16 cellular contexts compared by ENCODE assay signal in genomic region chr10:49600781-49601400, GRCh38. TPM values are rescaled to one million over a fixed set of nuclear protein-coding genes. Genes with fewer than 3 reads are reported as not detected.
DNase-seq lines count a peak whose midpoint lies in the region; ATAC-seq, FAIRE-seq and TF ChIP-seq lines count a peak whose summit lies in the region.
"Had no signal": no experiment of that assay in that cellular context is flagged by ENCODE, and none has a peak within 500 bp of the region (broad histone marks: within the 10 kb centered on the region; RNA-seq: fewer than 3 reads in every experiment).

No MANE protein-coding gene starts in this region.

- H4K20me1 ChIP-seq in osteoblast (ENCODE audit: insufficient read depth, low read length), result no peaks in the 10 kb centered on the region

- H3K9me3 ChIP-seq in Caco-2, result no peaks in the 10 kb centered on the region
- no peaks in the 10 kb centered on the region for H3K9me3 ChIP-seq in osteoblast (ENCODE audit: low read depth, low read length)
- H3K9me3 ChIP-seq: BLaER1 treated with 17β-estradiol and CSF1 and Interleukin-3, amounts not matched to agents 10 nM and 100 nM had no signal

- CTCF ChIA-PET in Caco-2 (lab: Charles Lee), result no interaction called here
- CTCF ChIA-PET in RWPE1 (lab: Yijun Ruan, JAX), result no interaction called here

- H3K4me3 ChIP-seq in Caco-2 (ENCODE audit: low read depth, low read length), result no peak overlapping the region
- H3K4me3 ChIP-seq in osteoblast (ENCODE audit: insufficient read depth, low read length), result no peak overlapping the region
- H3K4me3 ChIP-seq: BLaER1 treated with 17β-estradiol and CSF1 and Interleukin-3, amounts not matched to agents 10 nM and 100 nM had no signal

- no peaks in the 10 kb centered on the region for H3K79me2 ChIP-seq in osteoblast (ENCODE audit: insufficient read depth, low read length)

- intact Hi-C loops in Caco-2 (cut with micrococcal nuclease; ENCODE audit: unreplicated experiment), result no loop called here

- peak overlapping the region; percentile 7 for H3K4me3 Mint-ChIP-seq in Caco-2 (ENCODE audit: unreplicated experiment)

- H3K27me3 ChIP-seq in Caco-2 (replicated peaks; ENCODE audit: control insufficient read depth, insufficient read depth, low read length) (no peaks in the 10 kb centered on the region), osteoblast (ENCODE audit: insufficient read depth, low read length) (peaks cover 18% of the 10 kb centered on the region)
- H3K27me3 ChIP-seq: BLaER1 treated with 17β-estradiol and CSF1 and Interleukin-3, amounts not matched to agents 10 nM and 100 nM had no signal

- H3K27me3 Mint-ChIP-seq in Caco-2 (ENCODE audit: insufficient read depth, unreplicated experiment), result peaks cover 7% of the 10 kb centered on the region

- peak overlapping the region; percentile 68 for H3K27ac ChIP-seq in RWPE1
- no peak overlapping the region for H3K27ac ChIP-seq in osteoblast (ENCODE audit: low read depth, low read length)
- H3K27ac ChIP-seq: BLaER1 treated with 17β-estradiol and CSF1 and Interleukin-3, amounts not matched to agents 10 nM and 100 nM had no signal

- no TSS peak for BruUV-seq in Caco-2 (replicated peaks; lab: Mats Ljungman, UMichigan)

- DNase-seq in Caco-2, result peak; percentile 45 to 65
- DNase-seq in GM03348 (ENCODE audit: low spot score), result peak; percentile 42
- DNase-seq in RWPE1 (ENCODE audit: low spot score), result no peak
- DNase-seq in osteoblast (ENCODE audit: insufficient read length, low spot score, missing footprints), result peak; percentile 72
- DNase-seq in NCI-H146 treated with DMSO at 0.1 percent for 48 hours (lab: John Stamatoyannopoulos, UW; ENCODE audit: unreplicated experiment), result no peak
- DNase-seq in RCC 7860 (ENCODE audit: low spot score), result no peak
- no peak for DNase-seq in NCI-H1930 (lab: John Stamatoyannopoulos, UW)
- DNase-seq: NCI-H1048, NCI-H1694, NCI-H446, Right ventricle myocardium superior had no signal

- no peak overlapping the region for H3K27ac Mint-ChIP-seq in Caco-2 (ENCODE audit: unreplicated experiment)

- TF ChIP-seq CTCF in Caco-2 (IDR thresholded peaks at IDR 0.05; ENCODE audit: insufficient read depth in 1 of 2, low read depth in 1 of 2, low read length in 1 of 2, severe bottlenecking in 1 of 2, unreplicated experiment in 1 of 2), result no peak
- no peak for TF ChIP-seq CTCF in RWPE1 (conservative IDR thresholded peaks at IDR 0.05; ENCODE audit: low read depth)
- TF ChIP-seq CTCF in osteoblast (IDR thresholded peaks at IDR 0.05; ENCODE audit: extremely low read depth, low read depth, low read length), result no peak

- no peak overlapping the region for H2AFZ ChIP-seq in osteoblast (ENCODE audit: low read length)

- no peaks in the 10 kb centered on the region for H3K9me3 Mint-ChIP-seq in Caco-2 (ENCODE audit: unreplicated experiment)

- POLR2A ChIA-PET in Caco-2 (lab: Charles Lee), result no interaction called here
- POLR2A ChIA-PET in RWPE1 (lab: Yijun Ruan, JAX; ENCODE audit: low non-redundant PET), result no interaction called here

- ATAC-seq in GM18858 (IDR thresholded peaks at IDR 0.05; ENCODE audit: unreplicated experiment), result no peak

- H3K36me3 Mint-ChIP-seq in Caco-2 (ENCODE audit: insufficient read depth, unreplicated experiment), result no peaks in the 10 kb centered on the region

- H3K36me3 ChIP-seq in Caco-2 (ENCODE audit: control insufficient read depth, insufficient read depth, low read length), result no peaks in the 10 kb centered on the region
- H3K36me3 ChIP-seq in osteoblast (ENCODE audit: insufficient read depth, low read length), result no peaks in the 10 kb centered on the region
- H3K36me3 ChIP-seq: BLaER1 treated with 17β-estradiol and CSF1 and Interleukin-3, amounts not matched to agents 10 nM and 100 nM had no signal

- H3K4me1 ChIP-seq in Caco-2 (peaks cover 40% of the 10 kb centered on the region), osteoblast (ENCODE audit: insufficient read depth, low read length) (peaks cover 8% of the 10 kb centered on the region)

- no peak for FAIRE-seq in RCC 7860 (lab: Jason Lieb, UNC)
- FAIRE-seq: GM12891, GM19239 had no signal

- no peak overlapping the region for H3K4me2 ChIP-seq in osteoblast (ENCODE audit: insufficient read depth, low read length)
- H3K4me2 ChIP-seq: BLaER1 treated with 17β-estradiol and CSF1 and Interleukin-3, amounts not matched to agents 10 nM and 100 nM had no signal

- H3K4me1 Mint-ChIP-seq in Caco-2 (ENCODE audit: low read depth, unreplicated experiment), result peaks cover 9% of the 10 kb centered on the region

RNA-seq across cellular contexts. Expression of gene SLC18A3, which starts 9.2 kb away (rescaled TPM):
- total RNA-seq in Caco-2 (2022) (not detected in 2 replicates), osteoblast (not detected in 2 replicates)
- total RNA-seq: PC-3, Right ventricle myocardium superior had no signal

RNA-seq across cellular contexts. Expression of gene CHAT, which starts 12.9 kb away (rescaled TPM):
- 0.18 and 0.32 TPM in 2 replicates for total RNA-seq in Caco-2 (2022)
- total RNA-seq in osteoblast, result not detected in 2 replicates
- total RNA-seq: PC-3, Right ventricle myocardium superior had no signal

Comparison
In these comparisons a context has a peak if more than half of its experiments do, and no peak if none do; other contexts are left out.
1. DNase-seq: peak in Caco-2 (2 of 2), GM03348 (single experiment) and osteoblast (single experiment); none in RWPE1 (single experiment), NCI-H146 treated with DMSO at 0.1 percent for 48 hours (single experiment), RCC 7860 (single experiment) and NCI-H1930 (0 of 2).